ENCODE assay signal across 8 cellular contexts in genomic region chr3:48656061-48656840, GRCh38. TPM values are rescaled to one million over a fixed set of nuclear protein-coding genes. Genes with fewer than 3 reads are reported as not detected.
DNase-seq lines count a peak whose midpoint lies in the region; ATAC-seq and TF ChIP-seq lines count a peak whose summit lies in the region.

No MANE protein-coding gene starts in this region.

- no peaks in the 10 kb centered on the region for H3K9me3 ChIP-seq in prostate gland

- POLR2A ChIA-PET in HEK293T (lab: Yijun Ruan, JAX) = no interaction called here

- H3K27ac ChIP-seq in prostate gland = peak overlapping the region; percentile 68 to 74

- no peak for ATAC-seq in GM19467 (IDR thresholded peaks at IDR 0.05; ENCODE audit: unreplicated experiment)

- H3K36me3 ChIP-seq in prostate gland = no peaks in the 10 kb centered on the region

- in situ Hi-C loops in Caki2 (cut with HindIII; ENCODE audit: low pct_unique_long_range_greater_than_20kb, low sequenced_read_pairs) = no loop called here

- DNase-seq in Caki2 (ENCODE audit: low read depth) = peak; percentile 86
- DNase-seq in HEK293T (ENCODE audit: extremely low spot score) = peak; percentile 89
- DNase-seq in RPMI7951 (ENCODE audit: low read depth) = peak; percentile 50
- DNase-seq in activated naive CD4-positive, alpha-beta T cell treated with anti-CD3 and anti-CD28 coated beads, Interleukin-2, amount 50 U/mL, for 16 hours = peak; percentile 87
- DNase-seq in cardiac septum (ENCODE audit: low spot score) = peak; percentile 91
- peak; percentile 69 for DNase-seq in prostate gland (ENCODE audit: low spot score)
- peak; percentile 80 for DNase-seq in ureter (ENCODE audit: low spot score)

- CTCF ChIA-PET in HEK293T (lab: Yijun Ruan, JAX) = interaction anchor here (0.7 kb wide), 1 partner anchor 21 kb away, joined by 4 read pairs; the partner anchor contains the start of gene SLC26A6

- H3K4me3 ChIP-seq in prostate gland = peak overlapping the region; percentile 47 to 54

- intact Hi-C loops in cardiac septum (cut with DNase I) (loop anchor here (1.0 kb wide), 1 partner anchor 21 kb away; the partner anchor contains the start of gene SLC26A6), prostate gland (cut with DNase I) (no loop called here)

- H3K27me3 ChIP-seq in prostate gland (replicated peaks; ENCODE audit: insufficient read depth) = no peaks in the 10 kb centered on the region

- no peak for TF ChIP-seq POLR2A in prostate gland (IDR thresholded peaks at IDR 0.05)

- TF ChIP-seq CTCF in prostate gland (IDR thresholded peaks at IDR 0.05) = peak; percentile 29 to 93 (median 74)

- WGBS in prostate gland = 3% methylated on average over 74 of the region's 94 CpGs

- H3K4me1 ChIP-seq in prostate gland (replicated peaks) = no peaks in the 10 kb centered on the region

TF ChIP-seq in HEK293T, 16 proteins besides CTCF, POLR2A, EP300 and RAD21:
- TF ChIP-seq FOXA1 (IDR thresholded peaks at IDR 0.05) (no peak), LEF1 (IDR thresholded peaks at IDR 0.05; ENCODE audit: borderline replicate concordance) (no peak), BHLHE40 (IDR thresholded peaks at IDR 0.05; ENCODE audit: borderline replicate concordance) (no peak), FOXM1 (IDR thresholded peaks at IDR 0.05; ENCODE audit: borderline replicate concordance) (no peak), TARDBP (IDR thresholded peaks at IDR 0.05) (no peak), NFRKB (IDR thresholded peaks at IDR 0.05) (no peak), FOXK2 (IDR thresholded peaks at IDR 0.05) (no peak)

RNA-seq across cellular contexts. Expression of gene CELSR3, which starts 6.4 kb away (rescaled TPM):
- 2.1 and 3.6 TPM in 2 replicates for total RNA-seq in Caki2 (2014; rRNA removed; shearing (Covaris generic); ENCODE audit: low replicate concordance)
- total RNA-seq in RPMI7951 (2014; rRNA removed; shearing (Covaris generic)) = 0.98 and 1.1 TPM in 2 replicates
- total RNA-seq in cardiac septum (0.22 TPM), prostate gland (1 to 10 TPM in 1 of 2 donors, under 1 TPM in 1; 0.41 to 6.4 TPM), ureter (1.5 TPM)

RNA-seq across cellular contexts. Expression of gene SLC26A6, which starts 21.0 kb away (rescaled TPM):
- 12.8 and 14.8 TPM in 2 replicates for total RNA-seq in Caki2 (2014; rRNA removed; shearing (Covaris generic); ENCODE audit: low replicate concordance)
- total RNA-seq in RPMI7951 (2014; rRNA removed; shearing (Covaris generic)) = 32.3 and 35.1 TPM in 2 replicates
- total RNA-seq in cardiac septum (8.9 TPM), prostate gland (10 to 100 TPM; 18.4 to 30.0 TPM), ureter (12.3 TPM)

RNA-seq across cellular contexts. Expression of gene NCKIPSD, which starts 29.5 kb away (rescaled TPM):
- total RNA-seq in Caki2 (2014; rRNA removed; shearing (Covaris generic); ENCODE audit: low replicate concordance) = 4.0 and 25.1 TPM in 2 replicates
- 25.7 and 29.6 TPM in 2 replicates for total RNA-seq in RPMI7951 (2014; rRNA removed; shearing (Covaris generic))
- total RNA-seq in cardiac septum (22.5 TPM), prostate gland (10 to 100 TPM; 32.9 to 83.3 TPM), ureter (21.6 TPM)

RNA-seq across cellular contexts. Expression of gene TMEM89, which starts 34.7 kb away (rescaled TPM):
- total RNA-seq in Caki2 (2014; rRNA removed; shearing (Covaris generic); ENCODE audit: low replicate concordance) = not detected in 2 replicates
- not detected in 2 replicates for total RNA-seq in RPMI7951 (2014; rRNA removed; shearing (Covaris generic))
- not detected for total RNA-seq in cardiac septum
- total RNA-seq in prostate gland = 1 to 10 TPM in 1 of 2 donors, not detected in 1; 1.9 TPM
- total RNA-seq in ureter = not detected

RNA-seq across cellular contexts. Expression of gene UQCRC1, which starts 46.8 kb away (rescaled TPM):
- total RNA-seq in Caki2 (2014; rRNA removed; shearing (Covaris generic); ENCODE audit: low replicate concordance) = 232 and 416 TPM in 2 replicates
- total RNA-seq in RPMI7951 (2014; rRNA removed; shearing (Covaris generic)) = 393 and 540 TPM in 2 replicates
- total RNA-seq in cardiac septum (753 TPM), prostate gland (100 to 1,000 TPM; 239 to 251 TPM), ureter (178 TPM)
